In the genomic region with DNA sequence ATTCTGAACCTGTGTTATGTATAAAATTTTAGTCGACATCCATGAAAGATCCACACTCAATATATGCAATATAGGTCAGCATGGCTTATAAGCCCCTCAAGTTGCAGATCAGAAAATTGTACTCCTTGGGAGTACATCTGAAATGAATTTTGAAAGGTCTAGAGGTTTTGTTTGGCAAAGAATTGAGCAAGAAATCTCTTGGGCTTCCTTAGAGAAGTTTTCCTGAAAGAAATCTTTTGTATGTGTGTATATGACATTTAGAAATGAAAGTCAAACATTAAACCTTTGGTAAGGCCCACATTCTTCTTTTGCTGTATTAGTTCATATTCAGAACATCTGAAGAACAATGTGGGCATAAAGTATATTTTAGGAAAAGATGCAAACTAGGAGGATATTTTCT, we compare ENCODE assay signal across 29 cellular contexts.
"Had no signal": no experiment of that assay in that cellular context is flagged by ENCODE, and none has a peak within 500 bp of the region (broad histone marks: within the 10 kb centered on the region; RNA-seq: fewer than 3 reads in every experiment).

No MANE protein-coding gene starts in this region.

- H3K27ac ChIP-seq: ascending aorta, breast epithelium, cardiac muscle cell, colonic mucosa, foreskin keratinocyte, gastrocnemius medialis, VCaP had no signal

- H3K27me3 ChIP-seq: ascending aorta, breast epithelium, colonic mucosa, foreskin keratinocyte, gastrocnemius medialis had no signal

- H3K4me3 ChIP-seq: ascending aorta, breast epithelium, cardiac muscle cell, colonic mucosa, gastrocnemius medialis had no signal

- H3K27me3 Mint-ChIP-seq: activated B cell treated with CpG ODN at 0.5 μM for 24 hours; activated CD8-positive, alpha-beta T cell treated with anti-CD3 and anti-CD28 coated beads for 36 hours; activated naive CD4-positive, alpha-beta T cell treated with anti-CD3 and anti-CD28 coated beads, Interleukin-2, amount 50 U/mL, for 24 hours; activated naive CD8-positive, alpha-beta T cell treated with anti-CD3 and anti-CD28 coated beads for 36 hours; activated naive CD8-positive, alpha-beta T cell treated with anti-CD3 and anti-CD28 coated beads, Interleukin-2, amount 50 U/mL, for 24 hours; brain had no signal

- H3K4me1 ChIP-seq: breast epithelium, colonic mucosa, foreskin keratinocyte, gastrocnemius medialis had no signal

- H3K9me3 Mint-ChIP-seq: activated CD8-positive, alpha-beta T cell treated with anti-CD3 and anti-CD28 coated beads for 36 hours; activated naive CD4-positive, alpha-beta T cell treated with anti-CD3 and anti-CD28 coated beads for 36 hours; activated naive CD4-positive, alpha-beta T cell treated with anti-CD3 and anti-CD28 coated beads, Interleukin-2, amount 50 U/mL, for 24 hours; activated T-cell treated with anti-CD3 and anti-CD28 coated beads, Interleukin-2, amount 50 U/mL, for 4 hours; activated T-helper 2 cell treated with anti-CD3 and anti-CD28 coated beads, Interferon-gamma antibody, Interleukin-2, Interleukin-4, amounts not matched to agents 10 μg/mL and 5 μg/mL and 100 μg/mL, durations not matched to agents 14 hours and 24 hours and 36 hours; brain had no signal

- H3K9me3 ChIP-seq: ascending aorta, breast epithelium, colonic mucosa, gastrocnemius medialis had no signal

- H3K36me3 Mint-ChIP-seq: activated naive CD4-positive, alpha-beta T cell treated with anti-CD3 and anti-CD28 coated beads, Interleukin-2, amount 50 U/mL, for 24 hours; activated naive CD8-positive, alpha-beta T cell treated with anti-CD3 and anti-CD28 coated beads for 36 hours; brain had no signal

- H3K27ac Mint-ChIP-seq: activated B cell treated with CpG ODN at 0.5 μM for 24 hours; activated CD8-positive, alpha-beta T cell treated with anti-CD3 and anti-CD28 coated beads for 36 hours; activated naive CD4-positive, alpha-beta T cell treated with anti-CD3 and anti-CD28 coated beads for 36 hours; activated naive CD4-positive, alpha-beta T cell treated with anti-CD3 and anti-CD28 coated beads, Interleukin-2, amount 50 U/mL, for 24 hours; activated naive CD8-positive, alpha-beta T cell treated with anti-CD3 and anti-CD28 coated beads for 36 hours; activated naive CD8-positive, alpha-beta T cell treated with anti-CD3 and anti-CD28 coated beads, Interleukin-2, amount 50 U/mL, for 24 hours; activated T-helper 2 cell treated with anti-CD3 and anti-CD28 coated beads, Interferon-gamma antibody, Interleukin-2, Interleukin-4, amounts not matched to agents 10 μg/mL and 5 μg/mL and 100 μg/mL, durations not matched to agents 14 hours and 24 hours and 36 hours had no signal

- H3K4me1 Mint-ChIP-seq: activated B cell treated with CpG ODN at 0.5 μM for 24 hours; activated naive CD4-positive, alpha-beta T cell treated with anti-CD3 and anti-CD28 coated beads, Interleukin-2, amount 50 U/mL, for 24 hours; activated naive CD8-positive, alpha-beta T cell treated with anti-CD3 and anti-CD28 coated beads for 36 hours; activated naive CD8-positive, alpha-beta T cell treated with anti-CD3 and anti-CD28 coated beads, Interleukin-2, amount 50 U/mL, for 24 hours had no signal

- DNase-seq: activated B cell treated with CpG ODN at 0.5 μM for 24 hours; activated CD4-positive, alpha-beta T cell treated with anti-CD3 and anti-CD28 coated beads for 48 hours; activated CD4-positive, alpha-beta T cell treated with anti-CD3 and anti-CD28 coated beads, Interleukin-2, amount 50 U/mL, for 1 hour; activated CD4-positive, alpha-beta T cell treated with anti-CD3 and anti-CD28 coated beads, Interleukin-2, amount 50 U/mL, for 48 hours; activated CD8-positive, alpha-beta memory T cell treated with anti-CD3 and anti-CD28 coated beads for 24 hours; activated CD8-positive, alpha-beta T cell treated with anti-CD3 and anti-CD28 coated beads for 36 hours; activated effector memory CD4-positive, alpha-beta T cell treated with anti-CD3 and anti-CD28 coated beads, Interleukin-2, amount 50 U/mL, for 16 hours; activated naive CD4-positive, alpha-beta T cell treated with anti-CD3 and anti-CD28 coated beads for 36 hours; activated naive CD8-positive, alpha-beta T cell treated with anti-CD3 and anti-CD28 coated beads for 36 hours; activated naive CD8-positive, alpha-beta T cell treated with anti-CD3 and anti-CD28 coated beads, Interleukin-2, amount 50 U/mL, for 24 hours; activated T-cell treated with anti-CD3 and anti-CD28 coated beads, Interleukin-2, amount 50 U/mL, for 4 hours; central memory CD4-positive, alpha-beta T cell; cerebellar nuclear complex; colonic mucosa; effector CD8-positive, alpha-beta T cell; foreskin keratinocyte; gastrocnemius medialis; head of caudate nucleus; hypothalamus; T-helper 2 cell had no signal

- ATAC-seq: activated CD4-positive, CD25-positive, alpha-beta regulatory T cell treated with anti-CD3 and anti-CD28 coated beads, Interleukin-2, amount 50 U/mL, for 24 hours; activated CD8-positive, alpha-beta T cell treated with anti-CD3 and anti-CD28 coated beads for 36 hours; activated naive CD8-positive, alpha-beta T cell treated with anti-CD3 and anti-CD28 coated beads, Interleukin-2, amount 50 U/mL, for 24 hours; activated T-cell treated with anti-CD3 and anti-CD28 coated beads, Interleukin-2, amount 50 U/mL, for 4 hours; esophagus mucosa; foreskin keratinocyte; gastrocnemius medialis had no signal

- H3K4me3 Mint-ChIP-seq: activated B cell treated with CpG ODN at 0.5 μM for 24 hours; activated CD8-positive, alpha-beta T cell treated with anti-CD3 and anti-CD28 coated beads for 36 hours; activated naive CD4-positive, alpha-beta T cell treated with anti-CD3 and anti-CD28 coated beads for 36 hours; activated naive CD4-positive, alpha-beta T cell treated with anti-CD3 and anti-CD28 coated beads, Interleukin-2, amount 50 U/mL, for 24 hours; activated naive CD8-positive, alpha-beta T cell treated with anti-CD3 and anti-CD28 coated beads for 36 hours; activated naive CD8-positive, alpha-beta T cell treated with anti-CD3 and anti-CD28 coated beads, Interleukin-2, amount 50 U/mL, for 24 hours; activated T-cell treated with anti-CD3 and anti-CD28 coated beads, Interleukin-2, amount 50 U/mL, for 4 hours; brain had no signal

- H3K36me3 ChIP-seq: ascending aorta, breast epithelium, cardiac muscle cell, colonic mucosa, gastrocnemius medialis had no signal
